Comparison of ENCODE assay signal across 32 cellular contexts in genomic region chr3:123475786-123476185, GRCh38. TPM values are rescaled to one million over a fixed set of nuclear protein-coding genes. Genes with fewer than 3 reads are reported as not detected.
"Had no signal": no experiment of that assay in that cellular context is flagged by ENCODE, and none has a peak within 500 bp of the region (broad histone marks: within the 10 kb centered on the region; RNA-seq: fewer than 3 reads in every experiment).

No MANE protein-coding gene starts in this region.

- H3K27ac Mint-ChIP-seq: activated CD4-positive, alpha-beta T cell treated with anti-CD3 and anti-CD28 coated beads for 36 hours; activated CD4-positive, alpha-beta T cell treated with anti-CD3 and anti-CD28 coated beads, Interleukin-2, amount 10 ng/mL, durations not matched to agents 7 days and 5 days; activated naive CD4-positive, alpha-beta T cell treated with anti-CD3 and anti-CD28 coated beads, Interleukin-2, amount 10 ng/mL, durations not matched to agents 7 days and 5 days; activated naive CD8-positive, alpha-beta T cell; T-helper 1 cell treated with Interleukin-12 subunit alpha and Interleukin-12 subunit beta and Interleukin-4 antibody, amounts not matched to agents 30 μg/mL and 1 μg/mL, for 36 hours; T-helper 2 cell treated with Interferon-gamma antibody and Interleukin-4, amounts not matched to agents 5 μg/mL and 100 μg/mL, for 36 hours; WTC11 had no signal

- H3K9me3 Mint-ChIP-seq: activated CD4-positive, alpha-beta T cell treated with anti-CD3 and anti-CD28 coated beads, Interleukin-2, amount 10 ng/mL, durations not matched to agents 7 days and 5 days; activated naive CD4-positive, alpha-beta T cell treated with anti-CD3 and anti-CD28 coated beads, Interleukin-2, amount 10 ng/mL, durations not matched to agents 7 days and 5 days; T-helper 1 cell treated with Interleukin-12 subunit alpha and Interleukin-12 subunit beta and Interleukin-4 antibody, amounts not matched to agents 30 μg/mL and 1 μg/mL, for 36 hours; T-helper 2 cell treated with Interferon-gamma antibody and Interleukin-4, amounts not matched to agents 5 μg/mL and 100 μg/mL, for 36 hours; WTC11 had no signal

- H3K27ac ChIP-seq: brain microvascular endothelial cell, PC-9, RWPE1 had no signal

- DNase-seq: activated CD4-positive, alpha-beta T cell treated with anti-CD3 and anti-CD28 coated beads for 36 hours; activated CD4-positive, alpha-beta T cell treated with anti-CD3 and anti-CD28 coated beads, Interleukin-2, amount 10 ng/mL, durations not matched to agents 7 days and 5 days; activated CD4-positive, alpha-beta T cell treated with anti-CD3 and anti-CD28 coated beads, Interleukin-2, amount 50 U/mL, for 48 hours; activated CD8-positive, alpha-beta memory T cell treated with anti-CD3 and anti-CD28 coated beads, Interleukin-2, amount 50 U/mL, for 48 hours; activated effector memory CD4-positive, alpha-beta T cell treated with Interleukin-2 at 50 U/mL for 16 hours; activated naive CD4-positive, alpha-beta T cell treated with anti-CD3 and anti-CD28 coated beads, Interleukin-2, amount 10 ng/mL, durations not matched to agents 7 days and 5 days; activated T-cell treated with anti-CD3 and anti-CD28 coated beads, Interleukin-2, amount 50 U/mL, for 48 hours; amniotic stem cell; aorta; brain microvascular endothelial cell; central memory CD4-positive, alpha-beta T cell; NCI-H1048; NCI-H1436 treated with DMSO at 0.1 percent for 48 hours; NCI-H187; NCI-H2029 treated with DMSO at 0.1 percent for 48 hours; NCI-H2107; NCI-H2171; NCI-H510A; NCI-H526; NCI-H748 treated with DMSO at 0.1 percent for 48 hours; NK-92 treated with Interleukin-12 subunit alpha and Interleukin-12 subunit beta, amount 100 ng/mL, for 24 hours; PC-9; SIG-M5 had no signal

- ATAC-seq: activated CD4-positive, alpha-beta T cell treated with anti-CD3 and anti-CD28 coated beads for 36 hours; activated CD4-positive, CD25-positive, alpha-beta regulatory T cell treated with anti-CD3 and anti-CD28 coated beads, Interleukin-2, amount 50 U/mL, for 24 hours; Right ventricle myocardium inferior; SK-N-SH treated with all-trans-retinoic acid at 6 μM for 48 hours; WTC11 had no signal

- H3K4me3 Mint-ChIP-seq: activated CD4-positive, alpha-beta T cell treated with anti-CD3 and anti-CD28 coated beads for 36 hours; activated CD4-positive, alpha-beta T cell treated with anti-CD3 and anti-CD28 coated beads, Interleukin-2, amount 10 ng/mL, durations not matched to agents 7 days and 5 days; activated naive CD4-positive, alpha-beta T cell treated with anti-CD3 and anti-CD28 coated beads, Interleukin-2, amount 10 ng/mL, durations not matched to agents 7 days and 5 days; activated naive CD8-positive, alpha-beta T cell; T-helper 1 cell treated with Interleukin-12 subunit alpha and Interleukin-12 subunit beta and Interleukin-4 antibody, amounts not matched to agents 30 μg/mL and 1 μg/mL, for 36 hours; T-helper 2 cell treated with Interferon-gamma antibody and Interleukin-4, amounts not matched to agents 5 μg/mL and 100 μg/mL, for 36 hours; WTC11 had no signal

- H3K4me3 ChIP-seq: PC-9 had no signal

- H3K36me3 Mint-ChIP-seq: activated naive CD4-positive, alpha-beta T cell treated with anti-CD3 and anti-CD28 coated beads, Interleukin-2, amount 10 ng/mL, durations not matched to agents 7 days and 5 days; activated naive CD8-positive, alpha-beta T cell; WTC11 had no signal

- H3K4me1 Mint-ChIP-seq: activated CD4-positive, alpha-beta T cell treated with anti-CD3 and anti-CD28 coated beads for 36 hours; activated CD4-positive, alpha-beta T cell treated with anti-CD3 and anti-CD28 coated beads, Interleukin-2, amount 10 ng/mL, durations not matched to agents 7 days and 5 days had no signal

- H3K36me3 ChIP-seq: brain microvascular endothelial cell had no signal

RNA-seq across cellular contexts. Expression of gene ADCY5, which starts 26.9 kb away (rescaled TPM):
- total RNA-seq: activated CD4-positive, alpha-beta T cell treated with anti-CD3 and anti-CD28 coated beads for 36 hours; activated CD4-positive, alpha-beta T cell treated with anti-CD3 and anti-CD28 coated beads, Interleukin-2, amount 10 ng/mL, durations not matched to agents 7 days and 5 days; M059J had no signal
